17 cellular contexts compared by ENCODE assay signal in genomic region chr12:3225796-3226180, GRCh38.
DNase-seq lines count a peak whose midpoint lies in the region; ATAC-seq and TF ChIP-seq lines count a peak whose summit lies in the region.
"Had no signal": no experiment of that assay in that cellular context is flagged by ENCODE, and none has a peak within 500 bp of the region (broad histone marks: within the 10 kb centered on the region; RNA-seq: fewer than 3 reads in every experiment).

No MANE protein-coding gene starts in this region.

- H3K4me3 ChIP-seq in Karpas-422 (ENCODE audit: low read length) (no peak overlapping the region), mesodermal cell (ENCODE audit: extremely low read depth, insufficient read depth, low read length, poor library complexity, severe bottlenecking) (no peak overlapping the region), sigmoid colon (no peak overlapping the region)
- H3K4me3 ChIP-seq: PC-9 had no signal

- H3K4me1 ChIP-seq in Karpas-422 (ENCODE audit: low read length) = peaks cover 67% of the 10 kb centered on the region
- H3K4me1 ChIP-seq in mesodermal cell (ENCODE audit: control insufficient read depth, insufficient read depth, low read length, poor library complexity, severe bottlenecking) = peaks cover 21% of the 10 kb centered on the region
- H3K4me1 ChIP-seq in sigmoid colon = no peaks in the 10 kb centered on the region

- no peak overlapping the region for H2AFZ ChIP-seq in Karpas-422 (ENCODE audit: low read length)
- H2AFZ ChIP-seq: PC-9 had no signal

- H3K27ac ChIP-seq in Karpas-422 (ENCODE audit: low read length) (no peak overlapping the region), mesodermal cell (ENCODE audit: low read depth, low read length, severe bottlenecking) (peak overlapping the region; percentile 71), sigmoid colon (no peak overlapping the region)
- H3K27ac ChIP-seq: PC-9 had no signal

- 80 to 81% methylated on average over 2 to 3 of the region's 3 CpGs for WGBS in mesodermal cell (ENCODE audit: insufficient coverage in 2 of 2), 2 experiments
- WGBS in sigmoid colon, 2 donors = 68 to 80% methylated on average over 3 of the region's 3 CpGs

- no peaks in the 10 kb centered on the region for H3K9me3 ChIP-seq in Karpas-422 (ENCODE audit: low read length)
- H3K9me3 ChIP-seq in mesodermal cell (ENCODE audit: control insufficient read depth, low read length) = peaks cover 9% of the 10 kb centered on the region
- H3K9me3 ChIP-seq in sigmoid colon = no peaks in the 10 kb centered on the region

- ATAC-seq in activated naive CD8-positive, alpha-beta T cell treated with anti-CD3 and anti-CD28 coated beads, Interleukin-2, amount 50 U/mL, for 24 hours = peak; percentile 35
- ATAC-seq in GM19035 (IDR thresholded peaks at IDR 0.05; ENCODE audit: unreplicated experiment) = no peak
- no peak for ATAC-seq in GM21515 (IDR thresholded peaks at IDR 0.05; ENCODE audit: unreplicated experiment)
- ATAC-seq: activated CD4-positive, CD25-positive, alpha-beta regulatory T cell treated with anti-CD3 and anti-CD28 coated beads, Interleukin-2, amount 50 U/mL, for 24 hours; HCT116 had no signal

- no peaks in the 10 kb centered on the region for H3K36me3 Mint-ChIP-seq in activated naive CD8-positive, alpha-beta T cell treated with anti-CD3 and anti-CD28 coated beads, Interleukin-2, amount 50 U/mL, for 24 hours (ENCODE audit: low read depth)
- H3K36me3 Mint-ChIP-seq: activated naive CD8-positive, alpha-beta T cell; CD14-positive monocyte had no signal

- no peak for TF ChIP-seq CTCF in sigmoid colon (IDR thresholded peaks at IDR 0.05)

- H3K9me2 ChIP-seq in Karpas-422 (replicated peaks; ENCODE audit: insufficient read depth, low read length) = no peaks in the 10 kb centered on the region

- no peak for TF ChIP-seq EP300 in sigmoid colon (IDR thresholded peaks at IDR 0.05)

- H3K9me3 Mint-ChIP-seq in activated naive CD8-positive, alpha-beta T cell treated with anti-CD3 and anti-CD28 coated beads, Interleukin-2, amount 50 U/mL, for 24 hours = no peaks in the 10 kb centered on the region

- no peak overlapping the region for H3K4me3 Mint-ChIP-seq in activated naive CD8-positive, alpha-beta T cell treated with anti-CD3 and anti-CD28 coated beads, Interleukin-2, amount 50 U/mL, for 24 hours
- H3K4me3 Mint-ChIP-seq: activated naive CD8-positive, alpha-beta T cell had no signal

- H3K27me3 ChIP-seq in Karpas-422 (ENCODE audit: low read length) (no peaks in the 10 kb centered on the region), sigmoid colon (no peaks in the 10 kb centered on the region)

- H3K79me2 ChIP-seq in Karpas-422 (ENCODE audit: low read length) = no peaks in the 10 kb centered on the region

- H4K20me1 ChIP-seq in Karpas-422 (ENCODE audit: insufficient read depth, low read depth, low read length) = no peaks in the 10 kb centered on the region

- no peaks in the 10 kb centered on the region for H3K4me1 Mint-ChIP-seq in activated naive CD8-positive, alpha-beta T cell treated with anti-CD3 and anti-CD28 coated beads, Interleukin-2, amount 50 U/mL, for 24 hours

- H3K27ac Mint-ChIP-seq in activated naive CD8-positive, alpha-beta T cell treated with anti-CD3 and anti-CD28 coated beads, Interleukin-2, amount 50 U/mL, for 24 hours = no peak overlapping the region
- H3K27ac Mint-ChIP-seq: activated naive CD8-positive, alpha-beta T cell had no signal

- no peak for TF ChIP-seq POLR2A in sigmoid colon (IDR thresholded peaks at IDR 0.05)

- DNase-seq in EH (ENCODE audit: low read depth) (peak; percentile 11), Karpas-422 (no peak), sigmoid colon (no peak), COLO829 (ENCODE audit: low spot score) (no peak)
- no peak for DNase-seq in activated naive CD8-positive, alpha-beta T cell treated with anti-CD3 and anti-CD28 coated beads, Interleukin-2, amount 50 U/mL, for 24 hours
- DNase-seq: activated CD8-positive, alpha-beta memory T cell treated with anti-CD3 and anti-CD28 coated beads, Interleukin-2, amount 50 U/mL, for 4 hours; DMS79 treated with DMSO at 0.1 percent for 48 hours; NCI-H1436 treated with DMSO at 0.1 percent for 48 hours; PC-9; substantia nigra had no signal

- H3K27me3 Mint-ChIP-seq in activated naive CD8-positive, alpha-beta T cell treated with anti-CD3 and anti-CD28 coated beads, Interleukin-2, amount 50 U/mL, for 24 hours = peaks cover 2% of the 10 kb centered on the region
- H3K27me3 Mint-ChIP-seq: activated naive CD8-positive, alpha-beta T cell had no signal

- H3K4me2 ChIP-seq in Karpas-422 (ENCODE audit: low read depth, low read length, poor library complexity, severe bottlenecking) = no peak overlapping the region
- H3K4me2 ChIP-seq: PC-9 had no signal

- intact Hi-C loops in sigmoid colon (cut with DNase I) = no loop called here

- H3K36me3 ChIP-seq in Karpas-422 (ENCODE audit: insufficient read depth, low read length) (no peaks in the 10 kb centered on the region), mesodermal cell (ENCODE audit: control insufficient read depth, insufficient read depth, low read length) (peaks cover 10% of the 10 kb centered on the region), sigmoid colon (no peaks in the 10 kb centered on the region)

- 0 out of 2 replicates have a peak overlapping the region, but pooled peaks have one; percentile 14 for H3K9ac ChIP-seq in Karpas-422 (ENCODE audit: low read length)
